In genomic region chr7:102292813-102293798, GRCh38 we compare ENCODE assay signal across 18 cellular contexts. TPM values are rescaled to one million over a fixed set of nuclear protein-coding genes. Genes with fewer than 3 reads are reported as not detected.
DNase-seq lines count a peak whose midpoint lies in the region; ATAC-seq, FAIRE-seq and TF ChIP-seq lines count a peak whose summit lies in the region.
"Had no signal": no experiment of that assay in that cellular context is flagged by ENCODE, and none has a peak within 500 bp of the region (broad histone marks: within the 10 kb centered on the region; RNA-seq: fewer than 3 reads in every experiment).

No MANE protein-coding gene starts in this region.

- peaks cover 13% of the 10 kb centered on the region; the same call in 1 of the 2 replicates for H3K36me3 ChIP-seq in Karpas-422 (ENCODE audit: insufficient read depth, low read length)
- no peaks in the 10 kb centered on the region for H3K36me3 ChIP-seq in endodermal cell (ENCODE audit: control insufficient read depth, insufficient read depth, low read length)
- no peaks in the 10 kb centered on the region for H3K36me3 ChIP-seq in neuronal stem cell (replicated peaks in 1 of 2; ENCODE audit: control insufficient read depth in 2 of 2, insufficient read depth in 2 of 2, low read length in 2 of 2)
- H3K36me3 ChIP-seq: left lung, thyroid gland had no signal

- H3K9ac ChIP-seq in Karpas-422 (ENCODE audit: low read length): peak overlapping the region; percentile 78
- H3K9ac ChIP-seq in endodermal cell (ENCODE audit: extremely low read depth, low read length, poor library complexity, severe bottlenecking): no peak overlapping the region
- H3K9ac ChIP-seq in neuronal stem cell (ENCODE audit: low read depth, low read length, poor library complexity): no peak overlapping the region

- DNase-seq in GM12864 (ENCODE audit: low read depth) (no peak), Karpas-422 (peak; percentile 61), endodermal cell (peak; percentile 61), neuronal stem cell (ENCODE audit: low spot score) (no peak), progenitor cell of endocrine pancreas (ENCODE audit: low spot score, unreplicated experiment) (no peak), NCI-H1048 (lab: John Stamatoyannopoulos, UW) (no peak), left cardiac atrium (no peak), H54 (ENCODE audit: insufficient read length, low spot score) (no peak)
- DNase-seq: activated CD4-positive, alpha-beta T cell treated with anti-CD3 and anti-CD28 coated beads for 36 hours; activated gamma-delta T cell treated with Interleukin-2 at 50 U/mL for 16 hours; AML-193; hippocampal formation; left lung; NCI-H146; OCI-M1; T-helper 9 cell; thyroid gland had no signal

- H3K4me1 ChIP-seq in Karpas-422 (ENCODE audit: low read length) (peaks cover 81% of the 10 kb centered on the region), endodermal cell (ENCODE audit: control insufficient read depth, insufficient read depth, low read length) (peaks cover 4% of the 10 kb centered on the region), neuronal stem cell (ENCODE audit: control insufficient read depth in 2 of 2, insufficient read depth in 1 of 2, low read depth in 1 of 2, low read length in 2 of 2) (peaks cover 8 to 17% of the 10 kb centered on the region in 2 donors)

- H4K20me1 ChIP-seq in Karpas-422 (ENCODE audit: insufficient read depth, low read depth, low read length): peaks cover 13% of the 10 kb centered on the region; the same call in 1 of the 2 replicates

- H3K79me1 ChIP-seq in neuronal stem cell (ENCODE audit: low read depth, low read length): peaks cover 6% of the 10 kb centered on the region

- H3K18ac ChIP-seq in neuronal stem cell (ENCODE audit: low read length): peak overlapping the region; percentile 25

- H2AFZ ChIP-seq in Karpas-422 (ENCODE audit: low read length) (no peak overlapping the region), neuronal stem cell (ENCODE audit: low read length) (no peak overlapping the region)

- no peak overlapping the region for H2AK5ac ChIP-seq in neuronal stem cell (ENCODE audit: low read depth, low read length)

- TF ChIP-seq CTCF in GM12864 (IDR thresholded peaks at IDR 0.05; ENCODE audit: low read depth, low read length, missing control alignments): no peak
- no peak for TF ChIP-seq CTCF in endodermal cell (conservative IDR thresholded peaks at IDR 0.05)
- no peak for TF ChIP-seq CTCF in progenitor cell of endocrine pancreas (IDR thresholded peaks at IDR 0.05; ENCODE audit: unreplicated experiment)

- H3K27ac ChIP-seq in Karpas-422 (ENCODE audit: low read length) (peak overlapping the region; percentile 100), endodermal cell (ENCODE audit: low read depth, low read length) (peak overlapping the region; percentile 57), neuronal stem cell (replicated peaks; ENCODE audit: low read length) (no peak overlapping the region)
- H3K27ac ChIP-seq: left lung, thyroid gland had no signal

- no peak for ATAC-seq in left cardiac atrium
- ATAC-seq: activated CD4-positive, alpha-beta T cell treated with anti-CD3 and anti-CD28 coated beads for 36 hours; left lung had no signal

- no peak overlapping the region for H4K91ac ChIP-seq in neuronal stem cell (ENCODE audit: low read depth, low read length, poor library complexity)

- H2BK120ac ChIP-seq in neuronal stem cell (ENCODE audit: low read depth, low read length): no peak overlapping the region

- no peaks in the 10 kb centered on the region for H3K9me3 ChIP-seq in Karpas-422 (ENCODE audit: low read length)
- no peaks in the 10 kb centered on the region for H3K9me3 ChIP-seq in endodermal cell (ENCODE audit: control insufficient read depth, low read length)
- H3K9me3 ChIP-seq in neuronal stem cell (replicated peaks in 1 of 2; ENCODE audit: control insufficient read depth in 2 of 2, insufficient read depth in 1 of 2, low read depth in 1 of 2, low read length in 2 of 2): no peaks in the 10 kb centered on the region
- H3K9me3 ChIP-seq: left lung, thyroid gland had no signal

- no peaks in the 10 kb centered on the region for H3K9me3 Mint-ChIP-seq in endodermal cell
- no peaks in the 10 kb centered on the region for H3K9me3 Mint-ChIP-seq in progenitor cell of endocrine pancreas (ENCODE audit: low read depth)

- no peaks in the 10 kb centered on the region for H3K9me2 ChIP-seq in Karpas-422 (replicated peaks; ENCODE audit: insufficient read depth, low read length)

- H3K4me3 ChIP-seq in GM12864 (ENCODE audit: low read depth, low read length) (peak overlapping the region; percentile 40), Karpas-422 (ENCODE audit: low read length) (peak overlapping the region; percentile 61), endodermal cell (ENCODE audit: low read length) (no peak overlapping the region), neuronal stem cell (ENCODE audit: low read length in 2 of 2) (no peak overlapping the region)
- H3K4me3 ChIP-seq: left lung, smooth muscle cell, thyroid gland had no signal

- no peak overlapping the region for H4K8ac ChIP-seq in neuronal stem cell (ENCODE audit: low read depth, low read length)

- no peak overlapping the region for H3K23ac ChIP-seq in neuronal stem cell (ENCODE audit: low read depth, low read length, poor library complexity)

- H3K79me2 ChIP-seq in Karpas-422 (ENCODE audit: low read length): peaks cover 73% of the 10 kb centered on the region

- H3K27me3 Mint-ChIP-seq in endodermal cell (ENCODE audit: insufficient read depth) (peaks cover 24% of the 10 kb centered on the region), progenitor cell of endocrine pancreas (peaks cover 16% of the 10 kb centered on the region)

- FAIRE-seq in H54 (lab: Jason Lieb, UNC): no peak

- H3K4me2 ChIP-seq in Karpas-422 (ENCODE audit: low read depth, low read length, poor library complexity, severe bottlenecking): peak overlapping the region; percentile 98
- H3K4me2 ChIP-seq in neuronal stem cell (ENCODE audit: insufficient read depth, low read length, poor library complexity, severe bottlenecking): peak overlapping the region; percentile 38
- H3K4me2 ChIP-seq: smooth muscle cell had no signal

- no peaks in the 10 kb centered on the region for H3K36me3 Mint-ChIP-seq in endodermal cell (ENCODE audit: low read depth)
- H3K36me3 Mint-ChIP-seq in progenitor cell of endocrine pancreas (ENCODE audit: insufficient read depth): peaks cover 1% of the 10 kb centered on the region

- no peak overlapping the region for H3K14ac ChIP-seq in neuronal stem cell (ENCODE audit: low read length)

- no peak for TF ChIP-seq POLR2A in H54 (IDR thresholded peaks at IDR 0.05; ENCODE audit: low read depth, low read length)

- peak overlapping the region; percentile 45 for H3K4me3 Mint-ChIP-seq in endodermal cell
- no peak overlapping the region for H3K4me3 Mint-ChIP-seq in progenitor cell of endocrine pancreas (ENCODE audit: low read depth)
- H3K4me3 Mint-ChIP-seq: activated CD4-positive, alpha-beta T cell treated with anti-CD3 and anti-CD28 coated beads for 36 hours had no signal

- peaks cover 16% of the 10 kb centered on the region for H3K4me1 Mint-ChIP-seq in endodermal cell
- H3K4me1 Mint-ChIP-seq in progenitor cell of endocrine pancreas (ENCODE audit: low read depth): peaks cover 11% of the 10 kb centered on the region

- peak overlapping the region; percentile 54 for H2BK15ac ChIP-seq in neuronal stem cell (ENCODE audit: low read length)

- no peak overlapping the region for H3K4ac ChIP-seq in neuronal stem cell (ENCODE audit: low read length)

- no peak overlapping the region for H3K27ac Mint-ChIP-seq in endodermal cell
- H3K27ac Mint-ChIP-seq in progenitor cell of endocrine pancreas: no peak overlapping the region
- H3K27ac Mint-ChIP-seq: activated CD4-positive, alpha-beta T cell treated with anti-CD3 and anti-CD28 coated beads for 36 hours had no signal

- no peak overlapping the region for H2BK12ac ChIP-seq in neuronal stem cell (ENCODE audit: low read length)

- intact Hi-C loops in left cardiac atrium (cut with DNase I): no loop called here

- no peak overlapping the region for H2BK5ac ChIP-seq in neuronal stem cell (ENCODE audit: low read length)

- 26 to 33% methylated on average over 3 to 35 of the region's 36 CpGs for WGBS in endodermal cell (ENCODE audit: insufficient coverage in 1 of 2, insufficient read length in 1 of 2), 2 experiments
- WGBS in neuronal stem cell (ENCODE audit: extremely low coverage in 2 of 2, insufficient read length in 2 of 2, insufficient replicate concordance in 1 of 2), 2 donors: no CpG with 5 or more reads among the region's 36 CpGs

- H3K27me3 ChIP-seq in Karpas-422 (ENCODE audit: low read length): no peaks in the 10 kb centered on the region
- H3K27me3 ChIP-seq in endodermal cell (ENCODE audit: control insufficient read depth, insufficient read depth, low read length, poor library complexity, severe bottlenecking): peaks cover under 1% of the 10 kb centered on the region
- H3K27me3 ChIP-seq in neuronal stem cell (ENCODE audit: control insufficient read depth in 3 of 3, insufficient read depth in 3 of 3, low read depth in 1 of 3, low read length in 3 of 3): no peaks in the 10 kb centered on the region
- H3K27me3 ChIP-seq: thyroid gland had no signal

RNA-seq across cellular contexts. Expression of gene SH2B2, which starts 6.4 kb away (rescaled TPM):
- total RNA-seq in Karpas-422 (2014; rRNA removed; shearing (Covaris generic); ENCODE audit: low replicate concordance): 22.4 and 39.2 TPM in 2 replicates
- 1 to 10 TPM; 8.0 to 8.7 TPM for total RNA-seq in endodermal cell
- polyA plus RNA-seq in endodermal cell (2013, experiment 1 of 2): 8.4 TPM
- polyA plus RNA-seq in endodermal cell (2013, experiment 2 of 2): 8.7 TPM
- polyA plus RNA-seq in neuronal stem cell (2013, experiment 1 of 2): 9.5 TPM
- 9.6 TPM for polyA plus RNA-seq in neuronal stem cell (2013, experiment 2 of 2)
- 11.2 and 11.5 TPM in 2 replicates for total RNA-seq in progenitor cell of endocrine pancreas
- total RNA-seq in left cardiac atrium: 1 to 10 TPM; 2.4 to 3.0 TPM

Comparison
In these comparisons a context has a peak if more than half of its experiments do, and no peak if none do; other contexts are left out.
1. DNase-seq: peak in Karpas-422 (single experiment) and endodermal cell (single experiment); none in GM12864 (single experiment), neuronal stem cell (single experiment), progenitor cell of endocrine pancreas (single experiment), NCI-H1048 (single experiment), left cardiac atrium (single experiment) and H54 (single experiment).
2. H3K4me3 ChIP-seq: peak in GM12864 (single experiment) and Karpas-422 (single experiment); none in endodermal cell (single experiment) and neuronal stem cell (0 of 2).